ENCODE assay signal across 2 cellular contexts in the genomic region with DNA sequence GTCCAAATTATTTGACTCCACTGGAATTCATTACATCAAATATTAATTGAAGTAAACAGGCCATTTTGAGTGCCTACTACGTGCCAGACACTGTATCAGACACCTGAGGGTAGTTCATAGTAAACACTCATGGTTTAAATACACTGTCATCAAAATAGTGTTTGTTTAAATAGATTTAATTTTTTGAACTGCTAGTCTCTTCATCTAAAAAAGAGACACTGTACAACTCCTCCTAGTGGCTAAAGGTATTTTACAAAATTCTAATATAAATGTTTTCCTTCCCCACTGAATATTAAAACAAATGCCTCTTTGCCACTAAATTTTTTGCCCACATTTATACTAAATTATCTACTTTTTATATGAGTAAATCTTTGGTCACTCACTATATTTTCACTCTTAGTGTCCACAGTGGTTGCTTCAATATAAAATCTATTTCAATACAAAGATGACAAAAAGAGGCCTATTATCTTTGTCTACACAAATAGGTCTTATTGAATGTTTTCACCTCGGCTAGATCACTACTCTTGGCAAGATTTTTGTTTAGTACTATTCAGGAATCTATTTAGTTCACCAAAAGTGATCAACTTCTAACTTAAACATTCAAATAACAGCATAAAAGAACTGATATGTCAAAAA.
TF ChIP-seq lines count a peak whose summit lies in the region.

No MANE protein-coding gene starts in this region.

TF ChIP-seq in HCT116, 20 proteins besides CTCF, POLR2A, EP300 and RAD21:
- TF ChIP-seq EZH2phosphoT487 (IDR thresholded peaks at IDR 0.05; ENCODE audit: borderline replicate concordance) (no peak), ZNF274 (IDR thresholded peaks at IDR 0.05; ENCODE audit: low read depth, low read length) (no peak), SRF (IDR thresholded peaks at IDR 0.05; ENCODE audit: low read depth) (no peak), EGR1 (IDR thresholded peaks at IDR 0.05; ENCODE audit: low read depth) (no peak), EZH2 (IDR thresholded peaks at IDR 0.05) (no peak), SP1 (IDR thresholded peaks at IDR 0.05; ENCODE audit: low read depth) (no peak), SIN3A (IDR thresholded peaks at IDR 0.05; ENCODE audit: low read depth) (no peak), TCF7L2 (IDR thresholded peaks at IDR 0.05; ENCODE audit: borderline replicate concordance, extremely low read depth, insufficient read depth, insufficient read length) (no peak), CBX3 (IDR thresholded peaks at IDR 0.05; ENCODE audit: low read depth) (no peak)
- TF ChIP-seq, protein P1, sequence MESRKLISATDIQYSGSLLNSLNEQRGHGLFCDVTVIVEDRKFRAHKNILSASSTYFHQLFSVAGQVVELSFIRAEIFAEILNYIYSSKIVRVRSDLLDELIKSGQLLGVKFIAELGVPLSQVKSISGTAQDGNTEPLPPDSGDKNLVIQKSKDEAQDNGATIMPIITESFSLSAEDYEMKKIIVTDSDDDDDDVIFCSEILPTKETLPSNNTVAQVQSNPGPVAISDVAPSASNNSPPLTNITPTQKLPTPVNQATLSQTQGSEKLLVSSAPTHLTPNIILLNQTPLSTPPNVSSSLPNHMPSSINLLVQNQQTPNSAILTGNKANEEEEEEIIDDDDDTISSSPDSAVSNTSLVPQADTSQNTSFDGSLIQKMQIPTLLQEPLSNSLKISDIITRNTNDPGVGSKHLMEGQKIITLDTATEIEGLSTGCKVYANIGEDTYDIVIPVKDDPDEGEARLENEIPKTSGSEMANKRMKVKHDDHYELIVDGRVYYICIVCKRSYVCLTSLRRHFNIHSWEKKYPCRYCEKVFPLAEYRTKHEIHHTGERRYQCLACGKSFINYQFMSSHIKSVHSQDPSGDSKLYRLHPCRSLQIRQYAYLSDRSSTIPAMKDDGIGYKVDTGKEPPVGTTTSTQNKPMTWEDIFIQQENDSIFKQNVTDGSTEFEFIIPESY (IDR thresholded peaks at IDR 0.05; ENCODE audit: extremely low read depth, insufficient replicate concordance, low read length) = no peak
- TF ChIP-seq, protein P2, sequence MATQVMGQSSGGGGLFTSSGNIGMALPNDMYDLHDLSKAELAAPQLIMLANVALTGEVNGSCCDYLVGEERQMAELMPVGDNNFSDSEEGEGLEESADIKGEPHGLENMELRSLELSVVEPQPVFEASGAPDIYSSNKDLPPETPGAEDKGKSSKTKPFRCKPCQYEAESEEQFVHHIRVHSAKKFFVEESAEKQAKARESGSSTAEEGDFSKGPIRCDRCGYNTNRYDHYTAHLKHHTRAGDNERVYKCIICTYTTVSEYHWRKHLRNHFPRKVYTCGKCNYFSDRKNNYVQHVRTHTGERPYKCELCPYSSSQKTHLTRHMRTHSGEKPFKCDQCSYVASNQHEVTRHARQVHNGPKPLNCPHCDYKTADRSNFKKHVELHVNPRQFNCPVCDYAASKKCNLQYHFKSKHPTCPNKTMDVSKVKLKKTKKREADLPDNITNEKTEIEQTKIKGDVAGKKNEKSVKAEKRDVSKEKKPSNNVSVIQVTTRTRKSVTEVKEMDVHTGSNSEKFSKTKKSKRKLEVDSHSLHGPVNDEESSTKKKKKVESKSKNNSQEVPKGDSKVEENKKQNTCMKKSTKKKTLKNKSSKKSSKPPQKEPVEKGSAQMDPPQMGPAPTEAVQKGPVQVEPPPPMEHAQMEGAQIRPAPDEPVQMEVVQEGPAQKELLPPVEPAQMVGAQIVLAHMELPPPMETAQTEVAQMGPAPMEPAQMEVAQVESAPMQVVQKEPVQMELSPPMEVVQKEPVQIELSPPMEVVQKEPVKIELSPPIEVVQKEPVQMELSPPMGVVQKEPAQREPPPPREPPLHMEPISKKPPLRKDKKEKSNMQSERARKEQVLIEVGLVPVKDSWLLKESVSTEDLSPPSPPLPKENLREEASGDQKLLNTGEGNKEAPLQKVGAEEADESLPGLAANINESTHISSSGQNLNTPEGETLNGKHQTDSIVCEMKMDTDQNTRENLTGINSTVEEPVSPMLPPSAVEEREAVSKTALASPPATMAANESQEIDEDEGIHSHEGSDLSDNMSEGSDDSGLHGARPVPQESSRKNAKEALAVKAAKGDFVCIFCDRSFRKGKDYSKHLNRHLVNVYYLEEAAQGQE (IDR thresholded peaks at IDR 0.05; ENCODE audit: low read depth) = no peak
- TF ChIP-seq, protein P3, sequence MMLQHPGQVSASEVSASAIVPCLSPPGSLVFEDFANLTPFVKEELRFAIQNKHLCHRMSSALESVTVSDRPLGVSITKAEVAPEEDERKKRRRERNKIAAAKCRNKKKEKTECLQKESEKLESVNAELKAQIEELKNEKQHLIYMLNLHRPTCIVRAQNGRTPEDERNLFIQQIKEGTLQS (IDR thresholded peaks at IDR 0.05) = no peak

TF ChIP-seq in WTC11, 78 proteins besides CTCF, POLR2A, EP300 and RAD21:
- TF ChIP-seq, protein P4, sequence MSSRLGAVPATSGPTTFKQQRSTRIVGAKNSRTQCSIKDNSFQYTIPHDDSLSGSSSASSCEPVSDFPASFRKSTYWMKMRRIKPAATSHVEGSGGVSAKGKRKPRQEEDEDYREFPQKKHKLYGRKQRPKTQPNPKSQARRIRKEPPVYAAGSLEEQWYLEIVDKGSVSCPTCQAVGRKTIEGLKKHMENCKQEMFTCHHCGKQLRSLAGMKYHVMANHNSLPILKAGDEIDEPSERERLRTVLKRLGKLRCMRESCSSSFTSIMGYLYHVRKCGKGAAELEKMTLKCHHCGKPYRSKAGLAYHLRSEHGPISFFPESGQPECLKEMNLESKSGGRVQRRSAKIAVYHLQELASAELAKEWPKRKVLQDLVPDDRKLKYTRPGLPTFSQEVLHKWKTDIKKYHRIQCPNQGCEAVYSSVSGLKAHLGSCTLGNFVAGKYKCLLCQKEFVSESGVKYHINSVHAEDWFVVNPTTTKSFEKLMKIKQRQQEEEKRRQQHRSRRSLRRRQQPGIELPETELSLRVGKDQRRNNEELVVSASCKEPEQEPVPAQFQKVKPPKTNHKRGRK (CRISPR knock-in tag; IDR thresholded peaks at IDR 0.05; ENCODE audit: borderline replicate concordance) = no peak
- TF ChIP-seq SMAD4 (CRISPR knock-in tag; IDR thresholded peaks at IDR 0.05) (no peak), FOXP1 (CRISPR knock-in tag; IDR thresholded peaks at IDR 0.05; ENCODE audit: borderline replicate concordance) (no peak), NR3C1 (CRISPR knock-in tag; conservative IDR thresholded peaks at IDR 0.05; ENCODE audit: low read depth) (no peak), ZNF138 (CRISPR knock-in tag; conservative IDR thresholded peaks at IDR 0.05) (no peak), ZNF219 (CRISPR knock-in tag; IDR thresholded peaks at IDR 0.05; ENCODE audit: borderline replicate concordance) (no peak), NFE2L1 (CRISPR knock-in tag; IDR thresholded peaks at IDR 0.05) (no peak), FOXJ3 (CRISPR knock-in tag; IDR thresholded peaks at IDR 0.05; ENCODE audit: borderline replicate concordance) (no peak)
- TF ChIP-seq, protein P5, sequence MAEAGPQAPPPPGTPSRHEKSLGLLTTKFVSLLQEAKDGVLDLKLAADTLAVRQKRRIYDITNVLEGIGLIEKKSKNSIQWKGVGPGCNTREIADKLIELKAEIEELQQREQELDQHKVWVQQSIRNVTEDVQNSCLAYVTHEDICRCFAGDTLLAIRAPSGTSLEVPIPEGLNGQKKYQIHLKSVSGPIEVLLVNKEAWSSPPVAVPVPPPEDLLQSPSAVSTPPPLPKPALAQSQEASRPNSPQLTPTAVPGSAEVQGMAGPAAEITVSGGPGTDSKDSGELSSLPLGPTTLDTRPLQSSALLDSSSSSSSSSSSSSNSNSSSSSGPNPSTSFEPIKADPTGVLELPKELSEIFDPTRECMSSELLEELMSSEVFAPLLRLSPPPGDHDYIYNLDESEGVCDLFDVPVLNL (CRISPR knock-in tag; IDR thresholded peaks at IDR 0.05; ENCODE audit: borderline replicate concordance, low read depth) = no peak
- TF ChIP-seq, protein P6, sequence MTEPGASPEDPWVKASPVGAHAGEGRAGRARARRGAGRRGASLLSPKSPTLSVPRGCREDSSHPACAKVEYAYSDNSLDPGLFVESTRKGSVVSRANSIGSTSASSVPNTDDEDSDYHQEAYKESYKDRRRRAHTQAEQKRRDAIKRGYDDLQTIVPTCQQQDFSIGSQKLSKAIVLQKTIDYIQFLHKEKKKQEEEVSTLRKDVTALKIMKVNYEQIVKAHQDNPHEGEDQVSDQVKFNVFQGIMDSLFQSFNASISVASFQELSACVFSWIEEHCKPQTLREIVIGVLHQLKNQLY (CRISPR knock-in tag; IDR thresholded peaks at IDR 0.05) = no peak
- TF ChIP-seq, protein P7, sequence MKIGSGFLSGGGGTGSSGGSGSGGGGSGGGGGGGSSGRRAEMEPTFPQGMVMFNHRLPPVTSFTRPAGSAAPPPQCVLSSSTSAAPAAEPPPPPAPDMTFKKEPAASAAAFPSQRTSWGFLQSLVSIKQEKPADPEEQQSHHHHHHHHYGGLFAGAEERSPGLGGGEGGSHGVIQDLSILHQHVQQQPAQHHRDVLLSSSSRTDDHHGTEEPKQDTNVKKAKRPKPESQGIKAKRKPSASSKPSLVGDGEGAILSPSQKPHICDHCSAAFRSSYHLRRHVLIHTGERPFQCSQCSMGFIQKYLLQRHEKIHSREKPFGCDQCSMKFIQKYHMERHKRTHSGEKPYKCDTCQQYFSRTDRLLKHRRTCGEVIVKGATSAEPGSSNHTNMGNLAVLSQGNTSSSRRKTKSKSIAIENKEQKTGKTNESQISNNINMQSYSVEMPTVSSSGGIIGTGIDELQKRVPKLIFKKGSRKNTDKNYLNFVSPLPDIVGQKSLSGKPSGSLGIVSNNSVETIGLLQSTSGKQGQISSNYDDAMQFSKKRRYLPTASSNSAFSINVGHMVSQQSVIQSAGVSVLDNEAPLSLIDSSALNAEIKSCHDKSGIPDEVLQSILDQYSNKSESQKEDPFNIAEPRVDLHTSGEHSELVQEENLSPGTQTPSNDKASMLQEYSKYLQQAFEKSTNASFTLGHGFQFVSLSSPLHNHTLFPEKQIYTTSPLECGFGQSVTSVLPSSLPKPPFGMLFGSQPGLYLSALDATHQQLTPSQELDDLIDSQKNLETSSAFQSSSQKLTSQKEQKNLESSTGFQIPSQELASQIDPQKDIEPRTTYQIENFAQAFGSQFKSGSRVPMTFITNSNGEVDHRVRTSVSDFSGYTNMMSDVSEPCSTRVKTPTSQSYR (CRISPR knock-in tag; IDR thresholded peaks at IDR 0.05) = no peak
- TF ChIP-seq, protein P8, sequence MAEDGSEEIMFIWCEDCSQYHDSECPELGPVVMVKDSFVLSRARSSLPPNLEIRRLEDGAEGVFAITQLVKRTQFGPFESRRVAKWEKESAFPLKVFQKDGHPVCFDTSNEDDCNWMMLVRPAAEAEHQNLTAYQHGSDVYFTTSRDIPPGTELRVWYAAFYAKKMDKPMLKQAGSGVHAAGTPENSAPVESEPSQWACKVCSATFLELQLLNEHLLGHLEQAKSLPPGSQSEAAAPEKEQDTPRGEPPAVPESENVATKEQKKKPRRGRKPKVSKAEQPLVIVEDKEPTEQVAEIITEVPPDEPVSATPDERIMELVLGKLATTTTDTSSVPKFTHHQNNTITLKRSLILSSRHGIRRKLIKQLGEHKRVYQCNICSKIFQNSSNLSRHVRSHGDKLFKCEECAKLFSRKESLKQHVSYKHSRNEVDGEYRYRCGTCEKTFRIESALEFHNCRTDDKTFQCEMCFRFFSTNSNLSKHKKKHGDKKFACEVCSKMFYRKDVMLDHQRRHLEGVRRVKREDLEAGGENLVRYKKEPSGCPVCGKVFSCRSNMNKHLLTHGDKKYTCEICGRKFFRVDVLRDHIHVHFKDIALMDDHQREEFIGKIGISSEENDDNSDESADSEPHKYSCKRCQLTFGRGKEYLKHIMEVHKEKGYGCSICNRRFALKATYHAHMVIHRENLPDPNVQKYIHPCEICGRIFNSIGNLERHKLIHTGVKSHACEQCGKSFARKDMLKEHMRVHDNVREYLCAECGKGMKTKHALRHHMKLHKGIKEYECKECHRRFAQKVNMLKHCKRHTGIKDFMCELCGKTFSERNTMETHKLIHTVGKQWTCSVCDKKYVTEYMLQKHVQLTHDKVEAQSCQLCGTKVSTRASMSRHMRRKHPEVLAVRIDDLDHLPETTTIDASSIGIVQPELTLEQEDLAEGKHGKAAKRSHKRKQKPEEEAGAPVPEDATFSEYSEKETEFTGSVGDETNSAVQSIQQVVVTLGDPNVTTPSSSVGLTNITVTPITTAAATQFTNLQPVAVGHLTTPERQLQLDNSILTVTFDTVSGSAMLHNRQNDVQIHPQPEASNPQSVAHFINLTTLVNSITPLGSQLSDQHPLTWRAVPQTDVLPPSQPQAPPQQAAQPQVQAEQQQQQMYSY (CRISPR knock-in tag; IDR thresholded peaks at IDR 0.05) = no peak
